In genomic region chr2:105290981-105291660, GRCh38 we compare ENCODE assay signal across 26 cellular contexts. TPM values are rescaled to one million over a fixed set of nuclear protein-coding genes. Genes with fewer than 3 reads are reported as not detected.
DNase-seq lines count a peak whose midpoint lies in the region; ATAC-seq and TF ChIP-seq lines count a peak whose summit lies in the region.
"Had no signal": no experiment of that assay in that cellular context is flagged by ENCODE, and none has a peak within 500 bp of the region (broad histone marks: within the 10 kb centered on the region; RNA-seq: fewer than 3 reads in every experiment).

No MANE protein-coding gene starts in this region.

- no peak overlapping the region for H3K23ac ChIP-seq in trophoblast cell (ENCODE audit: low read length)

- H2AFZ ChIP-seq in mammary epithelial cell (ENCODE audit: low read depth, low read length) = peak overlapping the region; percentile 25
- H2AFZ ChIP-seq in trophoblast cell (ENCODE audit: insufficient read depth, low read length, poor library complexity) = no peak overlapping the region

- no TSS peak for BruUV-seq in mammary epithelial cell (replicated peaks; lab: Mats Ljungman, UMichigan)

- no peak overlapping the region for H3K9ac ChIP-seq in mammary epithelial cell (ENCODE audit: insufficient read depth, low read length)
- no peak overlapping the region for H3K9ac ChIP-seq in trophoblast cell (ENCODE audit: low read length)
- H3K9ac ChIP-seq: BLaER1 had no signal

- TF ChIP-seq CTCF in mammary epithelial cell (conservative IDR thresholded peaks at IDR 0.05 in 1 of 2, IDR thresholded peaks at IDR 0.05 in 1 of 2; ENCODE audit: extremely low read depth in 1 of 2, insufficient read depth in 1 of 2, low read depth in 1 of 2, low read length in 2 of 2) = no peak
- no peak for TF ChIP-seq CTCF in foreskin keratinocyte (conservative IDR thresholded peaks at IDR 0.05)
- TF ChIP-seq CTCF in testis (IDR thresholded peaks at IDR 0.05) = no peak

- H4K91ac ChIP-seq in trophoblast cell (ENCODE audit: low read depth, low read length) = no peak overlapping the region

- no peak overlapping the region for H2AK5ac ChIP-seq in trophoblast cell (ENCODE audit: low read length)

- 21% methylated on average over 6 of the region's 6 CpGs for WGBS in mammary epithelial cell (ENCODE audit: low coverage, missing lambda C conversion rate)
- no CpG with 5 or more reads among the region's 6 CpGs for WGBS in trophoblast cell (ENCODE audit: extremely low coverage, insufficient coverage, insufficient read length)
- 92 to 94% methylated on average over 6 of the region's 6 CpGs for WGBS in testis, 2 donors

- intact Hi-C loops in mammary epithelial cell (cut with micrococcal nuclease) = no loop called here
- intact Hi-C loops in testis (cut with DNase I; ENCODE audit: low total_unique reads) = no loop called here
- intact Hi-C loops in activated CD4-positive, alpha-beta T cell treated with anti-CD3 and anti-CD28 coated beads, Interleukin-2, amount 10 ng/mL, durations not matched to agents 24 days and 14 days (cut with micrococcal nuclease) = no loop called here

- no peak overlapping the region for H3K18ac ChIP-seq in trophoblast cell (ENCODE audit: low read length)

- TF ChIP-seq POLR2A in testis (IDR thresholded peaks at IDR 0.05) = no peak

- H3K4me3 ChIP-seq in mammary epithelial cell (replicated peaks in 1 of 3; ENCODE audit: insufficient read depth in 1 of 3, low read depth in 2 of 3, low read length in 3 of 3) (no peak overlapping the region), trophoblast cell (ENCODE audit: low read depth, low read length) (no peak overlapping the region), testis (no peak overlapping the region)
- H3K4me3 ChIP-seq: BLaER1, SK-N-MC had no signal

- H4K12ac ChIP-seq in trophoblast cell (ENCODE audit: low read depth, low read length) = no peak overlapping the region

- no peak overlapping the region for H3K27ac Mint-ChIP-seq in activated CD4-positive, alpha-beta T cell treated with anti-CD3 and anti-CD28 coated beads, Interleukin-2, amount 10 ng/mL, durations not matched to agents 24 days and 14 days

- ATAC-seq in foreskin keratinocyte = peak; percentile 85
- ATAC-seq: HepG2 had no signal

- no peak overlapping the region for H2BK120ac ChIP-seq in trophoblast cell (ENCODE audit: insufficient read depth, low read length, poor library complexity)

- no peaks in the 10 kb centered on the region for H3K27me3 Mint-ChIP-seq in activated CD4-positive, alpha-beta T cell treated with anti-CD3 and anti-CD28 coated beads, Interleukin-2, amount 10 ng/mL, durations not matched to agents 24 days and 14 days
- H3K27me3 Mint-ChIP-seq: CD4-positive, CD25-positive, alpha-beta regulatory T cell had no signal

- H3K36me3 ChIP-seq in mammary epithelial cell (ENCODE audit: insufficient read depth, low read length) (peaks cover 3% of the 10 kb centered on the region), trophoblast cell (ENCODE audit: control insufficient read depth in 1 of 2, insufficient read depth in 2 of 2, low read length in 2 of 2) (peaks cover 4 to 10% of the 10 kb centered on the region in 2 experiments), testis (ENCODE audit: low read depth, missing control alignments) (no peaks in the 10 kb centered on the region)

- H3K4me2 ChIP-seq in mammary epithelial cell (ENCODE audit: insufficient read depth, low read depth, low read length) (no peak overlapping the region), trophoblast cell (ENCODE audit: low read length) (no peak overlapping the region)
- H3K4me2 ChIP-seq: BLaER1 had no signal

- H3K79me2 ChIP-seq in mammary epithelial cell (ENCODE audit: insufficient read depth, low read length) (peaks cover 8% of the 10 kb centered on the region), trophoblast cell (ENCODE audit: control insufficient read depth, insufficient read depth, low read length, poor library complexity) (peaks cover 2% of the 10 kb centered on the region)

- H3K4me1 Mint-ChIP-seq in activated CD4-positive, alpha-beta T cell treated with anti-CD3 and anti-CD28 coated beads, Interleukin-2, amount 10 ng/mL, durations not matched to agents 24 days and 14 days = peaks cover 6% of the 10 kb centered on the region

- H3K27me3 ChIP-seq in mammary epithelial cell (ENCODE audit: insufficient read depth, low read length) (no peaks in the 10 kb centered on the region), foreskin keratinocyte (no peaks in the 10 kb centered on the region), trophoblast cell (ENCODE audit: insufficient read depth, low read length) (no peaks in the 10 kb centered on the region), testis (no peaks in the 10 kb centered on the region)
- H3K27me3 ChIP-seq: BLaER1 had no signal

- H4K8ac ChIP-seq in trophoblast cell (ENCODE audit: low read depth, low read length) = no peak overlapping the region

- CTCF ChIA-PET in mammary epithelial cell (lab: Charles Lee; ENCODE audit: low non-redundant PET) = no interaction called here

- no peaks in the 10 kb centered on the region for H3K79me1 ChIP-seq in trophoblast cell (ENCODE audit: low read length)

- no peaks in the 10 kb centered on the region for H4K20me1 ChIP-seq in mammary epithelial cell (ENCODE audit: insufficient read depth, low read length)

- dilution Hi-C loops in mammary epithelial cell (cut with HindIII; ENCODE audit: low sequenced_read_pairs) = no loop called here

- H3K9me3 ChIP-seq in mammary epithelial cell (replicated peaks; ENCODE audit: insufficient read depth, low read length) (peaks cover 3% of the 10 kb centered on the region), trophoblast cell (ENCODE audit: insufficient read depth, low read depth, low read length) (no peaks in the 10 kb centered on the region), testis (no peaks in the 10 kb centered on the region)
- H3K9me3 ChIP-seq: BLaER1 had no signal

- peaks cover 38% of the 10 kb centered on the region for H3K36me3 Mint-ChIP-seq in activated CD4-positive, alpha-beta T cell treated with anti-CD3 and anti-CD28 coated beads, Interleukin-2, amount 10 ng/mL, durations not matched to agents 24 days and 14 days (ENCODE audit: low read depth)

- H3K14ac ChIP-seq in trophoblast cell (ENCODE audit: low read length) = no peak overlapping the region

- H2BK12ac ChIP-seq in trophoblast cell (ENCODE audit: low read length) = no peak overlapping the region

- in situ Hi-C loops in mammary epithelial cell (cut with MboI; ENCODE audit: low sequenced_read_pairs in 2 of 2) = no loop called here

- no peak overlapping the region for H3K4ac ChIP-seq in trophoblast cell (ENCODE audit: low read depth, low read length)

- no peak overlapping the region for H2BK5ac ChIP-seq in trophoblast cell (ENCODE audit: low read depth, low read length, poor library complexity)

- peaks cover 26% of the 10 kb centered on the region for H3K4me1 ChIP-seq in mammary epithelial cell (ENCODE audit: insufficient read depth, low read length)
- peaks cover 19% of the 10 kb centered on the region for H3K4me1 ChIP-seq in foreskin keratinocyte
- peaks cover 4 to 17% of the 10 kb centered on the region in 2 experiments for H3K4me1 ChIP-seq in trophoblast cell (ENCODE audit: control insufficient read depth in 1 of 2, insufficient read depth in 2 of 2, low read length in 2 of 2)
- H3K4me1 ChIP-seq in testis = no peaks in the 10 kb centered on the region
- H3K4me1 ChIP-seq: BLaER1 had no signal

- H3K9me3 Mint-ChIP-seq in activated CD4-positive, alpha-beta T cell treated with anti-CD3 and anti-CD28 coated beads, Interleukin-2, amount 10 ng/mL, durations not matched to agents 24 days and 14 days = no peaks in the 10 kb centered on the region
- H3K9me3 Mint-ChIP-seq: CD4-positive, CD25-positive, alpha-beta regulatory T cell had no signal

- H3K27ac ChIP-seq in mammary epithelial cell (ENCODE audit: insufficient read depth, low read depth, low read length) (peak overlapping the region; percentile 44), foreskin keratinocyte (peak overlapping the region; percentile 32), trophoblast cell (ENCODE audit: low read depth, low read length) (no peak overlapping the region), testis (no peak overlapping the region)
- H3K27ac ChIP-seq: BLaER1, SK-N-MC had no signal

- DNase-seq in NCI-H226 (peak; percentile 6), mammary epithelial cell (peak; percentile 88), foreskin keratinocyte (peak; percentile 68 to 95), trophoblast cell (peak; percentile 39 to 73), testis (no peak)
- no peak for DNase-seq in activated CD4-positive, alpha-beta T cell treated with anti-CD3 and anti-CD28 coated beads, Interleukin-2, amount 10 ng/mL, durations not matched to agents 24 days and 14 days
- DNase-seq in stimulated activated CD4-positive, alpha-beta T cell treated with anti-CD3 and anti-CD28 coated beads, Interleukin-4, amount 100 ng/mL, for 4 hours = no peak
- DNase-seq: CD4-positive, CD25-positive, alpha-beta regulatory T cell; HCEC 1CT; Karpas-422; MV-4-11; NCI-H1105 treated with DMSO at 0.1 percent for 48 hours; NCI-H146; NCI-H1930; NCI-H2107; NCI-H446; NCI-H524 treated with DMSO at 0.1 percent for 48 hours; NCI-H774; RPMI8226; SHP77 treated with DMSO at 0.1 percent for 48 hours had no signal

- no peak overlapping the region for H3K4me3 Mint-ChIP-seq in activated CD4-positive, alpha-beta T cell treated with anti-CD3 and anti-CD28 coated beads, Interleukin-2, amount 10 ng/mL, durations not matched to agents 24 days and 14 days
- H3K4me3 Mint-ChIP-seq: CD4-positive, CD25-positive, alpha-beta regulatory T cell had no signal

RNA-seq across cellular contexts. Expression of gene TGFBRAP1, which starts 38.4 kb away (rescaled TPM):
- total RNA-seq in mammary epithelial cell (10 to 100 TPM; 24.6 to 44.8 TPM), foreskin keratinocyte (15.7 and 18.8 TPM in 2 replicates), testis (10 to 100 TPM; 10.8 to 16.3 TPM)
- polyA plus RNA-seq in mammary epithelial cell (9.8 TPM), foreskin keratinocyte (5.8 and 7.4 TPM in 2 replicates), testis (ENCODE audit: insufficient read depth, low read depth, low replicate concordance) (7.3 TPM)
- 19.2 TPM for polyA minus RNA-seq in mammary epithelial cell
- 16.6 and 17.3 TPM in 2 replicates for polyA plus RNA-seq in trophoblast cell (2013)
- total RNA-seq in activated CD4-positive, alpha-beta T cell treated with anti-CD3 and anti-CD28 coated beads, Interleukin-2, amount 10 ng/mL, durations not matched to agents 24 days and 14 days = 26.2 and 26.5 TPM in 2 replicates

RNA-seq across cellular contexts. Expression of gene C2orf49, which starts 46.2 kb away (rescaled TPM):
- total RNA-seq in mammary epithelial cell (10 to 100 TPM; 16.5 TPM), foreskin keratinocyte (16.7 and 18.4 TPM in 2 replicates), testis (10 to 100 TPM; 32.6 to 35.4 TPM)
- polyA plus RNA-seq in mammary epithelial cell (8.7 TPM), foreskin keratinocyte (11.1 and 13.2 TPM in 2 replicates), testis (ENCODE audit: insufficient read depth, low read depth, low replicate concordance) (28.5 TPM)
- 8.0 TPM for polyA minus RNA-seq in mammary epithelial cell
- polyA plus RNA-seq in trophoblast cell (2013) = 34.1 and 35.9 TPM in 2 replicates
- total RNA-seq in activated CD4-positive, alpha-beta T cell treated with anti-CD3 and anti-CD28 coated beads, Interleukin-2, amount 10 ng/mL, durations not matched to agents 24 days and 14 days = 20.8 and 25.5 TPM in 2 replicates

RNA-seq across cellular contexts. Expression of gene GPR45, which starts 49.6 kb away (rescaled TPM):
- total RNA-seq in mammary epithelial cell (not detected), foreskin keratinocyte (not detected in 2 replicates), testis (under 1 TPM in 1 of 2 donors, not detected in 1; 0.68 TPM)
- polyA plus RNA-seq in mammary epithelial cell (not detected), foreskin keratinocyte (not detected in 2 replicates), testis (ENCODE audit: insufficient read depth, low read depth, low replicate concordance) (0.74 TPM)
- not detected for polyA minus RNA-seq in mammary epithelial cell
- polyA plus RNA-seq in trophoblast cell (2013) = 0.05 and 0.11 TPM in 2 replicates
- not detected in 2 replicates for total RNA-seq in activated CD4-positive, alpha-beta T cell treated with anti-CD3 and anti-CD28 coated beads, Interleukin-2, amount 10 ng/mL, durations not matched to agents 24 days and 14 days
- total RNA-seq: CD4-positive, CD25-positive, alpha-beta regulatory T cell; H1; HepG2; HT1080 had no signal
- polyA plus RNA-seq: AG04450; CD4-positive, CD25-positive, alpha-beta regulatory T cell; HepG2 had no signal

Comparison
In these comparisons a context has a peak if more than half of its experiments do, and no peak if none do; other contexts are left out.
1. DNase-seq: peak in NCI-H226 (single experiment), mammary epithelial cell (single experiment), foreskin keratinocyte (2 of 2) and trophoblast cell (2 of 2); none in testis (single experiment), activated CD4-positive, alpha-beta T cell treated with anti-CD3 and anti-CD28 coated beads, Interleukin-2, amount 10 ng/mL, durations not matched to agents 24 days and 14 days (single experiment) and stimulated activated CD4-positive, alpha-beta T cell treated with anti-CD3 and anti-CD28 coated beads, Interleukin-4, amount 100 ng/mL, for 4 hours (0 of 2).
2. H3K27ac ChIP-seq: peak in mammary epithelial cell (single experiment) and foreskin keratinocyte (single experiment); none in trophoblast cell (single experiment) and testis (0 of 2).